ENCODE assay signal across 3 cellular contexts in genomic region chrX:603029-603428, GRCh38. TPM values are rescaled to one million over a fixed set of nuclear protein-coding genes. Genes with fewer than 3 reads are reported as not detected.
"Had no signal": no experiment of that assay in that cellular context is flagged by ENCODE, and none has a peak within 500 bp of the region (broad histone marks: within the 10 kb centered on the region; RNA-seq: fewer than 3 reads in every experiment).

No MANE protein-coding gene starts in this region.

RNA-seq across cellular contexts. Expression of gene SHOX, which starts 27.6 kb away (rescaled TPM):
- total RNA-seq: GM23248, GM23338, H7 had no signal
- polyA plus RNA-seq: GM23248, GM23338 had no signal
